ENCODE assay signal across 11 cellular contexts in genomic region chr1:211843018-211843417, GRCh38. TPM values are rescaled to one million over a fixed set of nuclear protein-coding genes. Genes with fewer than 3 reads are reported as not detected.
DNase-seq lines count a peak whose midpoint lies in the region; ATAC-seq and TF ChIP-seq lines count a peak whose summit lies in the region.
"Had no signal": no experiment of that assay in that cellular context is flagged by ENCODE, and none has a peak within 500 bp of the region (broad histone marks: within the 10 kb centered on the region; RNA-seq: fewer than 3 reads in every experiment).

No MANE protein-coding gene starts in this region.

- H3K36me3 Mint-ChIP-seq in activated T-cell treated with anti-CD3 and anti-CD28 coated beads, Interleukin-2, amount 50 U/mL, for 4 hours (ENCODE audit: insufficient read depth) = no peaks in the 10 kb centered on the region
- H3K36me3 Mint-ChIP-seq in stimulated activated memory B cell treated with anti-CD40 and anti-IgM and Interleukin-4, amounts not matched to agents 10 μg/mL and 1 μg/mL and 100 μg/mL, for 72 hours = no peaks in the 10 kb centered on the region

- DNase-seq in activated T-cell treated with anti-CD3 and anti-CD28 coated beads, Interleukin-2, amount 50 U/mL, for 4 hours = no peak
- no peak for DNase-seq in activated T-cell treated with anti-CD3 and anti-CD28 coated beads for 4 hours
- no peak for DNase-seq in OCI-LY7 (ENCODE audit: low spot score)
- peak; percentile 40 for DNase-seq in fibroblast of peridontal ligament (ENCODE audit: extremely low read depth)
- DNase-seq in mesenteric fat pad (ENCODE audit: low spot score) = no peak
- DNase-seq in NCI-H524 treated with DMSO at 0.1 percent for 48 hours (lab: John Stamatoyannopoulos, UW) = no peak
- no peak for DNase-seq in stimulated activated CD4-positive, alpha-beta T cell treated with anti-CD3 and anti-CD28 coated beads, Interleukin-15, amount 100 ng/mL, for 24 hours
- DNase-seq: activated T-cell treated with anti-CD3 and anti-CD28 coated beads, Interleukin-2, amount 50 U/mL, for 1 hour; NCI-H345; trophoblast cell had no signal

- CTCF ChIA-PET in OCI-LY7 (lab: Charles Lee; ENCODE audit: unreplicated experiment) = no interaction called here

- peak overlapping the region; percentile 49 for H3K4me2 ChIP-seq in OCI-LY7 (ENCODE audit: low read length)

- H3K27me3 Mint-ChIP-seq in activated T-cell treated with anti-CD3 and anti-CD28 coated beads, Interleukin-2, amount 50 U/mL, for 4 hours (ENCODE audit: low read depth) = no peaks in the 10 kb centered on the region
- H3K27me3 Mint-ChIP-seq in stimulated activated memory B cell treated with anti-CD40 and anti-IgM and Interleukin-4, amounts not matched to agents 10 μg/mL and 1 μg/mL and 100 μg/mL, for 72 hours = no peaks in the 10 kb centered on the region

- peak overlapping the region; percentile 93 for H2AFZ ChIP-seq in OCI-LY7 (ENCODE audit: low read length)

- no TSS peak for BruUV-seq in OCI-LY7 (replicated peaks; lab: Mats Ljungman, UMichigan)

- POLR2A ChIA-PET in OCI-LY7 (lab: Charles Lee) = interaction anchor here (1.0 kb wide), 1 partner anchor 15 kb away, joined by 3 read pairs; no protein-coding TSS in a partner anchor

- peaks cover 5% of the 10 kb centered on the region for H3K4me1 ChIP-seq in OCI-LY7 (ENCODE audit: insufficient read depth, low read length, poor library complexity, severe bottlenecking)

- H3K4me3 Mint-ChIP-seq in activated T-cell treated with anti-CD3 and anti-CD28 coated beads, Interleukin-2, amount 50 U/mL, for 4 hours = peak overlapping the region; percentile 33
- no peak overlapping the region for H3K4me3 Mint-ChIP-seq in stimulated activated memory B cell treated with anti-CD40 and anti-IgM and Interleukin-4, amounts not matched to agents 10 μg/mL and 1 μg/mL and 100 μg/mL, for 72 hours

- peaks cover under 1% of the 10 kb centered on the region for H3K9me3 Mint-ChIP-seq in activated T-cell treated with anti-CD3 and anti-CD28 coated beads, Interleukin-2, amount 50 U/mL, for 4 hours
- H3K9me3 Mint-ChIP-seq in stimulated activated memory B cell treated with anti-CD40 and anti-IgM and Interleukin-4, amounts not matched to agents 10 μg/mL and 1 μg/mL and 100 μg/mL, for 72 hours = peaks cover under 1% of the 10 kb centered on the region

- H3K27ac ChIP-seq in OCI-LY7 (ENCODE audit: low read depth, low read length, poor library complexity, severe bottlenecking) = no peak overlapping the region

- H3K9me2 ChIP-seq in OCI-LY7 (ENCODE audit: insufficient read depth, low read length) = no peaks in the 10 kb centered on the region

- intact Hi-C loops in OCI-LY7 (cut with micrococcal nuclease; ENCODE audit: unreplicated experiment) = no loop called here

- H4K20me1 ChIP-seq in OCI-LY7 (ENCODE audit: insufficient read depth, low read length) = no peaks in the 10 kb centered on the region

- no peaks in the 10 kb centered on the region for H3K36me3 ChIP-seq in OCI-LY7 (ENCODE audit: insufficient read depth, low read length)

- no peaks in the 10 kb centered on the region for H3K9me3 ChIP-seq in OCI-LY7 (ENCODE audit: low read length)

- H3K79me2 ChIP-seq in OCI-LY7 (ENCODE audit: insufficient read depth, low read depth, low read length) = no peaks in the 10 kb centered on the region

- no peak for ATAC-seq in activated T-cell treated with anti-CD3 and anti-CD28 coated beads, Interleukin-2, amount 50 U/mL, for 4 hours
- ATAC-seq in stimulated activated memory B cell treated with anti-CD40 and anti-IgM and Interleukin-4, amounts not matched to agents 10 μg/mL and 1 μg/mL and 100 μg/mL, for 72 hours = no peak

- peak overlapping the region; percentile 64 for H3K27ac Mint-ChIP-seq in stimulated activated memory B cell treated with anti-CD40 and anti-IgM and Interleukin-4, amounts not matched to agents 10 μg/mL and 1 μg/mL and 100 μg/mL, for 72 hours

- TF ChIP-seq CTCF in OCI-LY7 (conservative IDR thresholded peaks at IDR 0.05; ENCODE audit: low read length) = no peak

- peak overlapping the region; percentile 12 for H3K4me3 ChIP-seq in OCI-LY7 (ENCODE audit: low read depth, low read length, poor library complexity, severe bottlenecking)

- peaks cover 27% of the 10 kb centered on the region for H3K4me1 Mint-ChIP-seq in activated T-cell treated with anti-CD3 and anti-CD28 coated beads, Interleukin-2, amount 50 U/mL, for 4 hours (ENCODE audit: low read depth)
- H3K4me1 Mint-ChIP-seq in stimulated activated memory B cell treated with anti-CD40 and anti-IgM and Interleukin-4, amounts not matched to agents 10 μg/mL and 1 μg/mL and 100 μg/mL, for 72 hours = peaks cover 11% of the 10 kb centered on the region

RNA-seq across cellular contexts. Expression of gene LPGAT1, which starts 12.5 kb away (rescaled TPM):
- total RNA-seq in activated T-cell treated with anti-CD3 and anti-CD28 coated beads, Interleukin-2, amount 50 U/mL, for 4 hours = 10 to 100 TPM; 31.7 to 46.9 (median 36.0) TPM
- 14.1 and 18.7 TPM in 2 replicates for total RNA-seq in OCI-LY7 (2014; rRNA removed; shearing (Covaris generic))
- 30.4 and 35.2 TPM in 2 replicates for total RNA-seq in OCI-LY7 (2022)
- 61.8 TPM for total RNA-seq in mesenteric fat pad
